2 cellular contexts compared by ENCODE assay signal in genomic region chr1:165869343-165869742, GRCh38.
TF ChIP-seq lines count a peak whose summit lies in the region.

No MANE protein-coding gene starts in this region.

TF ChIP-seq in HCT116, 20 proteins besides CTCF, POLR2A, EP300 and RAD21:
- TF ChIP-seq SIN3A (IDR thresholded peaks at IDR 0.05; ENCODE audit: low read depth) (no peak), EGR1 (IDR thresholded peaks at IDR 0.05; ENCODE audit: low read depth) (no peak), TCF7L2 (IDR thresholded peaks at IDR 0.05; ENCODE audit: borderline replicate concordance, extremely low read depth, insufficient read depth, insufficient read length) (no peak), YY1 (IDR thresholded peaks at IDR 0.05; ENCODE audit: extremely low read depth, insufficient replicate concordance, low read depth, low read length) (no peak), SP1 (IDR thresholded peaks at IDR 0.05; ENCODE audit: low read depth) (no peak)

TF ChIP-seq in K562, 482 proteins besides CTCF, POLR2A, EP300 and RAD21:
- TF ChIP-seq TEAD1 (CRISPR knock-in tag; IDR thresholded peaks at IDR 0.05) (peak in 1 of 2 experiments; percentile 65; a peak in 2 of 4 replicates), RBM22 (IDR thresholded peaks at IDR 0.05; ENCODE audit: low read depth, low read length, poor library complexity, severe bottlenecking) (no peak), ZNF121 (CRISPR knock-in tag; conservative IDR thresholded peaks at IDR 0.05) (no peak), E2F1 (CRISPR knock-in tag; IDR thresholded peaks at IDR 0.05) (no peak), TEAD4 (IDR thresholded peaks at IDR 0.05; ENCODE audit: low read length) (peak; percentile 25; the same call in 1 of the 2 replicates), TEAD4 (CRISPR knock-in tag; IDR thresholded peaks at IDR 0.05; ENCODE audit: borderline replicate concordance) (no peak)
